Comparison of ENCODE assay signal across 12 cellular contexts in the genomic region with DNA sequence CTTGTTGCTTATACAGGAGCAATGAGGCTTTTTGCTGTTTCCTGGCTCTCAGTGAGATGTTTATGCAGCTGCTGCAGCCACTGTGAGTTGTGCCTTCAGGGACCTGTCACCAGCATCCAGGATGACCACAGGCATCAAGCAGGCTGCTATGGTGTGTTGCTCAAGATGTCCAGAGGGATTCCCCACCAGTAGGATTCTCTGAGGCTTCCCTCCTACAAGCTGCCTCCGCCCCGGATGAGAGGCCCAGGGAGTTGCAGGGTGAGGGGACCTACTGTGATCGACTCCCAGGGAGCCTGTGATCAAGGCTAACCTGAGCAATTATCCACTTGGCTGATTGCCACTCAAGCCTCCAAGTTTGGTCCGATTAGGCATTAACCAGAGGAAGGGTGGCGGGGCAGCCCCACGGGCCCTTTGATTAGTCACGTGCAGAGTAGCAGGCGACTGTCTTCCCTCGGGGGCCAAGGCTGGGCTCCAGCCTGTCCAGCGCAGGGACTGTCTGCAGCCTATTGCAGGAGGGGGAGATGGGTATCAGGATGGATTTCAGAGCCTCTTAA. TPM values are rescaled to one million over a fixed set of nuclear protein-coding genes. Genes with fewer than 3 reads are reported as not detected.
A peak's percentile ranks its signal among the peaks of the same experiment; 100 is the strongest.
DNase-seq lines count a peak whose midpoint lies in the region; ATAC-seq and TF ChIP-seq lines count a peak whose summit lies in the region.
"Had no signal": no experiment of that assay in that cellular context is flagged by ENCODE, and none has a peak within 500 bp of the region (broad histone marks: within the 10 kb centered on the region; RNA-seq: fewer than 3 reads in every experiment).

No MANE protein-coding gene starts in this region.

- H3K9me3 Mint-ChIP-seq in MCF 10A (ENCODE audit: unreplicated experiment), result no peaks in the 10 kb centered on the region

- POLR2A ChIA-PET in MCF 10A (lab: Yijun Ruan, JAX), result interaction anchor here (1.3 to 16.2 kb wide), 4 partner anchors 10 to 59 kb away, joined by 3 to 402 read pairs (median 158); no protein-coding TSS in a partner anchor

- no peaks in the 10 kb centered on the region for H3K4me1 ChIP-seq in breast epithelium
- H3K4me1 ChIP-seq: sigmoid colon, SJSA1 had no signal

- H3K27ac Mint-ChIP-seq in MCF 10A (ENCODE audit: low read depth, unreplicated experiment), result no peak overlapping the region

- H3K9me3 ChIP-seq in breast epithelium, result no peaks in the 10 kb centered on the region
- H3K9me3 ChIP-seq: sigmoid colon, SJSA1 had no signal

- H3K36me3 ChIP-seq in breast epithelium (no peaks in the 10 kb centered on the region), brain microvascular endothelial cell (replicated peaks) (no peaks in the 10 kb centered on the region)
- H3K36me3 ChIP-seq: sigmoid colon, SJSA1 had no signal

- no peaks in the 10 kb centered on the region for H3K27me3 Mint-ChIP-seq in MCF 10A (ENCODE audit: insufficient read depth, unreplicated experiment)

- H3K4me3 ChIP-seq in breast epithelium, result no peak overlapping the region
- no peak overlapping the region for H3K4me3 ChIP-seq in brain microvascular endothelial cell (ENCODE audit: low read depth, low read length)
- H3K4me3 ChIP-seq: sigmoid colon, SJSA1 had no signal

- H3K4me3 Mint-ChIP-seq in MCF 10A (ENCODE audit: unreplicated experiment), result no peak overlapping the region

- H3K36me3 Mint-ChIP-seq in MCF 10A (ENCODE audit: insufficient read depth, unreplicated experiment), result peaks cover 4% of the 10 kb centered on the region

- in situ Hi-C loops in brain microvascular endothelial cell (cut with HindIII; ENCODE audit: low pct_ligation_motif_present, low sequenced_read_pairs), result no loop called here

- DNase-seq in breast epithelium (ENCODE audit: low spot score in 2 of 2), result no peak
- DNase-seq in MCF 10A (ENCODE audit: unreplicated experiment), result no peak
- DNase-seq in brain microvascular endothelial cell, result peak; percentile 9
- peak; percentile 16 for DNase-seq in stromal cell of bone marrow (ENCODE audit: low read depth)
- no peak for DNase-seq in effector CD4-positive, alpha-beta T cell
- no peak for DNase-seq in superior temporal gyrus (ENCODE audit: extremely low spot score)
- DNase-seq: amygdala, sigmoid colon had no signal

- no TSS peak for BruUV-seq in MCF 10A (replicated peaks; lab: Mats Ljungman, UMichigan)

- CTCF ChIA-PET in MCF 10A (lab: Yijun Ruan, JAX), result interaction anchor here (0.6 to 6.1 kb wide), 8 partner anchors 8 to 149 kb away, joined by 3 to 37 read pairs (median 6); no protein-coding TSS in a partner anchor

- no peaks in the 10 kb centered on the region for H3K27me3 ChIP-seq in breast epithelium
- H3K27me3 ChIP-seq in brain microvascular endothelial cell (replicated peaks), result no peaks in the 10 kb centered on the region
- H3K27me3 ChIP-seq: sigmoid colon, SJSA1 had no signal

- peak overlapping the region; percentile 21 to 32 for H3K27ac ChIP-seq in breast epithelium
- no peak overlapping the region for H3K27ac ChIP-seq in brain microvascular endothelial cell
- H3K27ac ChIP-seq: epithelial cell of prostate, sigmoid colon, SJSA1 had no signal

- intact Hi-C loops in breast epithelium (cut with DNase I; ENCODE audit: low total_unique reads), result no loop called here
- intact Hi-C loops in MCF 10A (cut with micrococcal nuclease), result no loop called here

- peaks cover 40% of the 10 kb centered on the region for H3K4me1 Mint-ChIP-seq in MCF 10A (ENCODE audit: insufficient read depth, unreplicated experiment)

- TF ChIP-seq POLR2A in breast epithelium (IDR thresholded peaks at IDR 0.05), result no peak

- TF ChIP-seq CTCF in breast epithelium (IDR thresholded peaks at IDR 0.05) (no peak), MCF 10A (IDR thresholded peaks at IDR 0.05; ENCODE audit: unreplicated experiment) (no peak), brain microvascular endothelial cell (IDR thresholded peaks at IDR 0.05; ENCODE audit: low read depth, low read length, missing control alignments) (no peak)

- ATAC-seq in HG02763 (IDR thresholded peaks at IDR 0.05; ENCODE audit: unreplicated experiment) (peak; percentile 62), GM18868 (IDR thresholded peaks at IDR 0.05; ENCODE audit: unreplicated experiment) (no peak)

RNA-seq across cellular contexts. Expression of a gene that starts 1.8 kb away (rescaled TPM):
- total RNA-seq in breast epithelium (1 to 10 TPM in 2 of 3 donors, under 1 TPM in 1; 0.16 to 5.4 (median 3.6) TPM), MCF 10A (2022) (5.9 and 9.9 TPM in 2 replicates)
- total RNA-seq: sigmoid colon had no signal

Comparison
In these comparisons a context has a peak if more than half of its experiments do, and no peak if none do; other contexts are left out.
1. DNase-seq: peak in brain microvascular endothelial cell (single experiment) and stromal cell of bone marrow (single experiment); none in breast epithelium (0 of 2), MCF 10A (single experiment), effector CD4-positive, alpha-beta T cell (single experiment) and superior temporal gyrus (single experiment).